27 cellular contexts compared by ENCODE assay signal in genomic region chr5:73116506-73116905, GRCh38. TPM values are rescaled to one million over a fixed set of nuclear protein-coding genes. Genes with fewer than 3 reads are reported as not detected.
DNase-seq lines count a peak whose midpoint lies in the region; ATAC-seq lines count a peak whose summit lies in the region.
"Had no signal": no experiment of that assay in that cellular context is flagged by ENCODE, and none has a peak within 500 bp of the region (broad histone marks: within the 10 kb centered on the region; RNA-seq: fewer than 3 reads in every experiment).

No MANE protein-coding gene starts in this region.

- peaks cover 5% of the 10 kb centered on the region; the same call in 1 of the 2 replicates for H3K79me2 ChIP-seq in GM23248 (ENCODE audit: insufficient read depth)

- H3K23ac ChIP-seq in mesenchymal stem cell (ENCODE audit: low read length in 2 of 2) = no peak overlapping the region

- DNase-seq in GM23248 (no peak), SJSA1 (ENCODE audit: low read depth in 1 of 2, low spot score in 2 of 2) (no peak), mesenchymal stem cell (no peak), HCEC 1CT (no peak), NOMO-1 (lab: John Stamatoyannopoulos, UW; ENCODE audit: unreplicated experiment in 2 of 2) (no peak), NCI-H774 (lab: John Stamatoyannopoulos, UW) (no peak)
- DNase-seq: ACHN; Calu3; DMS79 treated with DMSO at 0.1 percent for 48 hours; H9; MM.1S; NCI-H2029; NCI-H446; NCI-H524 treated with DMSO at 0.1 percent for 48 hours; NK-92 treated with Interleukin-12 subunit alpha and Interleukin-12 subunit beta, amount 100 ng/mL, for 24 hours; PC-9; Right ventricle myocardium superior; RPMI8226; T-cell had no signal

- H3K18ac ChIP-seq in mesenchymal stem cell (ENCODE audit: low read depth in 1 of 2, low read length in 2 of 2) = peak overlapping the region in 1 of 2 experiments; percentile 37

- H3K14ac ChIP-seq in mesenchymal stem cell (ENCODE audit: low read length in 2 of 2) = no peak overlapping the region

- H3K9ac ChIP-seq in GM23248 (no peak overlapping the region), mesenchymal stem cell (ENCODE audit: low read length) (peak overlapping the region; percentile 28), skeletal muscle satellite cell (ENCODE audit: low read depth, low read length) (no peak overlapping the region)

- H2AK5ac ChIP-seq in mesenchymal stem cell (ENCODE audit: low read length, severe bottlenecking) = peak overlapping the region; percentile 98

- H2BK15ac ChIP-seq in mesenchymal stem cell (ENCODE audit: low read depth, poor library complexity, severe bottlenecking) = no peak overlapping the region

- H3K79me1 ChIP-seq in mesenchymal stem cell (replicated peaks; ENCODE audit: low read length, poor library complexity, severe bottlenecking) = peaks cover 4% of the 10 kb centered on the region

- H3F3A ChIP-seq in GM23248 (ENCODE audit: insufficient read depth) = peaks cover 45% of the 10 kb centered on the region

- no peak overlapping the region for H4K8ac ChIP-seq in mesenchymal stem cell (ENCODE audit: low read length)

- H2BK5ac ChIP-seq in mesenchymal stem cell (ENCODE audit: low read depth, low read length, poor library complexity, severe bottlenecking) = peak overlapping the region; percentile 95

- H3K27me3 ChIP-seq in GM23248 (replicated peaks; ENCODE audit: insufficient read depth) (no peaks in the 10 kb centered on the region), SJSA1 (replicated peaks) (no peaks in the 10 kb centered on the region), mesenchymal stem cell (ENCODE audit: control insufficient read depth in 1 of 2, insufficient read depth in 1 of 2, low read length in 2 of 2) (no peaks in the 10 kb centered on the region), skeletal muscle satellite cell (ENCODE audit: control insufficient read depth, insufficient read depth, low read length) (no peaks in the 10 kb centered on the region)

- H3K4me1 ChIP-seq in GM23248 (ENCODE audit: insufficient read depth) (peaks cover 27% of the 10 kb centered on the region), SJSA1 (replicated peaks) (peaks cover 49% of the 10 kb centered on the region), mesenchymal stem cell (ENCODE audit: control insufficient read depth, insufficient read depth, low read depth, low read length) (peaks cover 30% of the 10 kb centered on the region), skeletal muscle satellite cell (ENCODE audit: control insufficient read depth, insufficient read depth, low read length) (peaks cover 51% of the 10 kb centered on the region)

- H2AFZ ChIP-seq in GM23248 = no peak overlapping the region
- H2AFZ ChIP-seq in mesenchymal stem cell (ENCODE audit: low read depth, low read length) = no peak overlapping the region
- H2AFZ ChIP-seq: GM23338, PC-9 had no signal

- H2BK120ac ChIP-seq in mesenchymal stem cell (ENCODE audit: low read depth, low read length) = no peak overlapping the region

- 98 to 100% methylated on average over 2 of the region's 2 CpGs for WGBS in GM23248 (ENCODE audit: low coverage in 1 of 2, low lambda C conversion rate in 2 of 2, missing lambda C conversion rate in 2 of 2), 2 experiments
- WGBS in mesenchymal stem cell = 90% methylated on average over 2 of the region's 2 CpGs

- no peak overlapping the region for H3K4ac ChIP-seq in mesenchymal stem cell (ENCODE audit: low read depth in 1 of 2, low read length in 2 of 2)

- H3K9me2 ChIP-seq in GM23248 (ENCODE audit: insufficient read depth) = no peaks in the 10 kb centered on the region

- no peaks in the 10 kb centered on the region for H3K9me3 ChIP-seq in GM23248 (ENCODE audit: low read depth)
- no peaks in the 10 kb centered on the region for H3K9me3 ChIP-seq in SJSA1 (replicated peaks)
- no peaks in the 10 kb centered on the region for H3K9me3 ChIP-seq in mesenchymal stem cell (ENCODE audit: control insufficient read depth, low read length)
- H3K9me3 ChIP-seq in skeletal muscle satellite cell (replicated peaks; ENCODE audit: low read length) = no peaks in the 10 kb centered on the region

- H2BK12ac ChIP-seq in mesenchymal stem cell (ENCODE audit: low read length in 2 of 2) = peak overlapping the region in 1 of 2 experiments; percentile 83

- H3K36me3 ChIP-seq in GM23248 (ENCODE audit: low read depth) = no peaks in the 10 kb centered on the region
- no peaks in the 10 kb centered on the region for H3K36me3 ChIP-seq in SJSA1
- H3K36me3 ChIP-seq in mesenchymal stem cell (ENCODE audit: control insufficient read depth in 1 of 2, insufficient read depth in 2 of 2, low read depth in 1 of 2, low read length in 2 of 2) = peaks cover 0 to 3% of the 10 kb centered on the region in 2 experiments
- no peaks in the 10 kb centered on the region for H3K36me3 ChIP-seq in skeletal muscle satellite cell (ENCODE audit: insufficient read depth, low read length)

- H3K4me2 ChIP-seq in GM23248 (ENCODE audit: unreplicated experiment) (peak overlapping the region; percentile 60), mesenchymal stem cell (ENCODE audit: low read length, poor library complexity, severe bottlenecking) (no peak overlapping the region), skeletal muscle satellite cell (ENCODE audit: low read length) (peak overlapping the region; percentile 63)
- H3K4me2 ChIP-seq: GM23338 had no signal

- H3K4me3 ChIP-seq in GM23248 (no peak overlapping the region), SJSA1 (no peak overlapping the region), mesenchymal stem cell (ENCODE audit: insufficient read depth in 1 of 2, low read depth in 1 of 2, low read length in 2 of 2) (peak overlapping the region in 1 of 2 experiments; percentile 15), skeletal muscle satellite cell (ENCODE audit: low read length) (no peak overlapping the region)
- H3K4me3 ChIP-seq: GM23338, K562, PC-9 had no signal

- in situ Hi-C loops in GM23248 (cut with MboI) = no loop called here

- no peak overlapping the region for H4K91ac ChIP-seq in mesenchymal stem cell (ENCODE audit: low read length)

- no peak for ATAC-seq in HG02884 (IDR thresholded peaks at IDR 0.05; ENCODE audit: unreplicated experiment)
- ATAC-seq: GM23338, HepG2, T-cell had no signal

- H3K27ac ChIP-seq in GM23248 = peak overlapping the region; percentile 81
- H3K27ac ChIP-seq in SJSA1 = peak overlapping the region; percentile 60
- peak overlapping the region; percentile 95 for H3K27ac ChIP-seq in mesenchymal stem cell (ENCODE audit: low read length, poor library complexity, severe bottlenecking)

- H4K20me1 ChIP-seq in GM23248 (ENCODE audit: insufficient read depth) = no peaks in the 10 kb centered on the region

RNA-seq across cellular contexts. Expression of gene TMEM171, which starts 3.9 kb away (rescaled TPM):
- 5.8 and 6.7 TPM in 2 replicates for total RNA-seq in GM23248 (2014; rRNA removed; shearing (Covaris generic))
- polyA plus RNA-seq in GM23248 (2016; fragmentation: Nextera tagmentation; extraction: Ambion mirVana) = 11.0 and 12.3 TPM in 2 replicates
- total RNA-seq in SJSA1 (2014; rRNA removed; shearing (Covaris generic)) = 4.5 and 8.4 TPM in 2 replicates
- polyA plus RNA-seq in mesenchymal stem cell (2013, experiment 1 of 2) = 0.47 TPM
- polyA plus RNA-seq in mesenchymal stem cell (2013, experiment 2 of 2) = 0.56 TPM
- 6.1 and 7.2 TPM in 2 replicates for total RNA-seq in skeletal muscle satellite cell (2012; rRNA removed)
- total RNA-seq: HepG2, HT1080, K562, Right ventricle myocardium superior had no signal

RNA-seq across cellular contexts. Expression of gene TMEM174, which starts 56.5 kb away (rescaled TPM):
- not detected in 2 replicates for total RNA-seq in GM23248 (2014; rRNA removed; shearing (Covaris generic))
- polyA plus RNA-seq in GM23248 (2016; fragmentation: Nextera tagmentation; extraction: Ambion mirVana) = not detected in 2 replicates
- total RNA-seq in SJSA1 (2014; rRNA removed; shearing (Covaris generic)) = not detected in 2 replicates
- polyA plus RNA-seq in mesenchymal stem cell (2013, experiment 1 of 2) = not detected
- polyA plus RNA-seq in mesenchymal stem cell (2013, experiment 2 of 2) = not detected
- total RNA-seq in skeletal muscle satellite cell (2012; rRNA removed) = not detected in 2 replicates
- total RNA-seq: Calu3, GM23338, H9, HepG2, HT1080, K562, PC-9, Right ventricle myocardium superior, SK-MEL-5, T-cell had no signal
- polyA plus RNA-seq: BJ, GM23338, HepG2, K562 had no signal
